Comparison of ENCODE assay signal across 16 cellular contexts in genomic region chr11:109121173-109121938, GRCh38.
DNase-seq lines count a peak whose midpoint lies in the region; ATAC-seq, FAIRE-seq and TF ChIP-seq lines count a peak whose summit lies in the region.
"Had no signal": no experiment of that assay in that cellular context is flagged by ENCODE, and none has a peak within 500 bp of the region (broad histone marks: within the 10 kb centered on the region; RNA-seq: fewer than 3 reads in every experiment).

No MANE protein-coding gene starts in this region.

- TF ChIP-seq CTCF in HepG2 (CRISPR knock-in tag; IDR thresholded peaks at IDR 0.05) (no peak), right lobe of liver (IDR thresholded peaks at IDR 0.05) (no peak), WTC11 (IDR thresholded peaks at IDR 0.05) (no peak), gastroesophageal sphincter (IDR thresholded peaks at IDR 0.05) (no peak), foreskin keratinocyte (conservative IDR thresholded peaks at IDR 0.05) (no peak)

- no peaks in the 10 kb centered on the region for H4K20me1 ChIP-seq in HepG2 (ENCODE audit: insufficient read depth, low read length)
- H4K20me1 ChIP-seq: BLaER1 had no signal

- no peaks in the 10 kb centered on the region for H3K79me2 ChIP-seq in HepG2 (ENCODE audit: insufficient read depth, low read length)

- H3K36me3 ChIP-seq in HepG2 (replicated peaks in 1 of 2; ENCODE audit: control insufficient read depth in 1 of 2, insufficient read depth in 2 of 2, low read length in 2 of 2) (no peaks in the 10 kb centered on the region), right lobe of liver (no peaks in the 10 kb centered on the region), gastroesophageal sphincter (no peaks in the 10 kb centered on the region)
- H3K36me3 ChIP-seq: BLaER1, HAP-1 had no signal

- TF ChIP-seq RAD21 in HepG2 (CRISPR knock-in tag; IDR thresholded peaks at IDR 0.05): no peak

- no peak for TF ChIP-seq POLR2A in HepG2 (IDR thresholded peaks at IDR 0.05; ENCODE audit: insufficient read depth in 1 of 2, low read depth in 2 of 2, low read length in 2 of 2)
- no peak for TF ChIP-seq POLR2A in right lobe of liver (IDR thresholded peaks at IDR 0.05)
- no peak for TF ChIP-seq POLR2A in gastroesophageal sphincter (IDR thresholded peaks at IDR 0.05)

- peaks cover 3 to 15% of the 10 kb centered on the region in 2 experiments; a peak in 3 of 5 replicates for H3K27me3 ChIP-seq in HepG2 (ENCODE audit: control insufficient read depth in 1 of 2, insufficient read depth in 2 of 2, low read length in 2 of 2)
- no peaks in the 10 kb centered on the region for H3K27me3 ChIP-seq in right lobe of liver
- H3K27me3 ChIP-seq in gastroesophageal sphincter: no peaks in the 10 kb centered on the region
- no peaks in the 10 kb centered on the region for H3K27me3 ChIP-seq in foreskin keratinocyte
- H3K27me3 ChIP-seq: BLaER1 had no signal

- no peak for FAIRE-seq in HepG2 (lab: Jason Lieb, UNC)
- FAIRE-seq: GM12878, GM18507 had no signal

- H3K4me2 ChIP-seq in HepG2 (ENCODE audit: low read depth, low read length): no peak overlapping the region
- H3K4me2 ChIP-seq: BLaER1 had no signal

- H3K36me3 Mint-ChIP-seq in WTC11: no peaks in the 10 kb centered on the region
- no peaks in the 10 kb centered on the region for H3K36me3 Mint-ChIP-seq in naive thymus-derived CD8-positive, alpha-beta T cell
- H3K36me3 Mint-ChIP-seq: CD8-positive, alpha-beta memory T cell had no signal

- intact Hi-C loops in HepG2 (cut with micrococcal nuclease; ENCODE audit: unreplicated experiment) (no loop called here), right lobe of liver (cut with DNase I) (no loop called here)

- H2AFZ ChIP-seq in HepG2 (ENCODE audit: low read length): no peak overlapping the region

- POLR2A ChIA-PET in HepG2 (lab: Yijun Ruan, JAX): no interaction called here
- POLR2A ChIA-PET in WTC11 (lab: Charles Lee): no interaction called here
- POLR2A ChIA-PET in naive thymus-derived CD8-positive, alpha-beta T cell (lab: Charles Lee): no interaction called here

- H3K4me1 ChIP-seq in HepG2 (ENCODE audit: insufficient read depth, low read length): no peaks in the 10 kb centered on the region
- no peaks in the 10 kb centered on the region for H3K4me1 ChIP-seq in right lobe of liver
- peaks cover 0 to 14% (median 0%) of the 10 kb centered on the region in 3 donors for H3K4me1 ChIP-seq in gastroesophageal sphincter
- H3K4me1 ChIP-seq in foreskin keratinocyte: no peaks in the 10 kb centered on the region
- H3K4me1 ChIP-seq: BLaER1, Caco-2, HAP-1 had no signal

- H3K4me1 Mint-ChIP-seq in WTC11: peaks cover 30% of the 10 kb centered on the region
- no peaks in the 10 kb centered on the region for H3K4me1 Mint-ChIP-seq in naive thymus-derived CD8-positive, alpha-beta T cell
- H3K4me1 Mint-ChIP-seq: CD8-positive, alpha-beta memory T cell had no signal

- no TSS peak for BruUV-seq in HepG2 (replicated peaks; lab: Mats Ljungman, UMichigan)

- 19% methylated on average over 5 of the region's 5 CpGs for WGBS in HepG2 (ENCODE audit: low lambda C conversion rate)
- 96% methylated on average over 4 of the region's 5 CpGs for WGBS in right lobe of liver (ENCODE audit: insufficient coverage, low coverage, low lambda C conversion rate, missing lambda C conversion rate)
- WGBS in gastroesophageal sphincter (ENCODE audit: low coverage in 1 of 2), 2 donors: 90 to 98% methylated on average over 5 of the region's 5 CpGs

- H3K27ac ChIP-seq in HepG2 (ENCODE audit: extremely low read length, insufficient read depth, low read length) (no peak overlapping the region), right lobe of liver (no peak overlapping the region), gastroesophageal sphincter (no peak overlapping the region), foreskin keratinocyte (no peak overlapping the region)
- H3K27ac ChIP-seq: 22Rv1, BLaER1 had no signal

- ATAC-seq in HepG2 (no peak), right lobe of liver (no peak), WTC11 (no peak), gastroesophageal sphincter (no peak), foreskin keratinocyte (no peak)
- ATAC-seq in naive thymus-derived CD8-positive, alpha-beta T cell: no peak
- ATAC-seq: GM12878 had no signal

- in situ Hi-C loops in HepG2 (cut with HindIII; ENCODE audit: extremely low pct_ligation_motif_present, low pct_unique_long_range_greater_than_20kb): no loop called here

- H3K27ac Mint-ChIP-seq in WTC11: no peak overlapping the region
- H3K27ac Mint-ChIP-seq in naive thymus-derived CD8-positive, alpha-beta T cell: no peak overlapping the region

- no peaks in the 10 kb centered on the region for H3K9me3 ChIP-seq in HepG2 (ENCODE audit: low read length)
- no peaks in the 10 kb centered on the region for H3K9me3 ChIP-seq in right lobe of liver
- no peaks in the 10 kb centered on the region for H3K9me3 ChIP-seq in gastroesophageal sphincter
- H3K9me3 ChIP-seq: BLaER1, Caco-2, HAP-1 had no signal

- H3K9ac ChIP-seq in HepG2 (ENCODE audit: insufficient read depth, low read depth, low read length): no peak overlapping the region
- H3K9ac ChIP-seq: BLaER1 had no signal

- H3K9me3 Mint-ChIP-seq in WTC11: no peaks in the 10 kb centered on the region
- H3K9me3 Mint-ChIP-seq in naive thymus-derived CD8-positive, alpha-beta T cell: no peaks in the 10 kb centered on the region
- H3K9me3 Mint-ChIP-seq: CD8-positive, alpha-beta memory T cell had no signal

- no peak overlapping the region for H3K4me3 Mint-ChIP-seq in WTC11
- no peak overlapping the region for H3K4me3 Mint-ChIP-seq in naive thymus-derived CD8-positive, alpha-beta T cell
- H3K4me3 Mint-ChIP-seq: CD8-positive, alpha-beta memory T cell had no signal

- no peak for TF ChIP-seq EP300 in HepG2 (IDR thresholded peaks at IDR 0.05; ENCODE audit: low read depth in 2 of 2, low read length in 2 of 2)
- no peak for TF ChIP-seq EP300 in HepG2 (CRISPR knock-in tag; IDR thresholded peaks at IDR 0.05; ENCODE audit: borderline replicate concordance)
- no peak for TF ChIP-seq EP300 in gastroesophageal sphincter (IDR thresholded peaks at IDR 0.05)

- no peak overlapping the region for H3K4me3 ChIP-seq in HepG2 (replicated peaks in 1 of 3; ENCODE audit: insufficient read depth in 1 of 3, low read depth in 2 of 3, low read length in 3 of 3)
- no peak overlapping the region for H3K4me3 ChIP-seq in right lobe of liver
- H3K4me3 ChIP-seq in gastroesophageal sphincter: no peak overlapping the region
- H3K4me3 ChIP-seq: BLaER1, GM12878, HAP-1 had no signal

- CTCF ChIA-PET in HepG2 (lab: Yijun Ruan, JAX; ENCODE audit: low intra/inter-chr PET ratio, low total read pairs) (no interaction called here), WTC11 (lab: Charles Lee) (no interaction called here)

- no peaks in the 10 kb centered on the region for H3K27me3 Mint-ChIP-seq in WTC11 (ENCODE audit: low read depth)
- peaks cover 0 to 4% (median 0%) of the 10 kb centered on the region in 5 donors for H3K27me3 Mint-ChIP-seq in naive thymus-derived CD8-positive, alpha-beta T cell

- DNase-seq in DMS79 treated with DMSO at 0.1 percent for 48 hours (lab: John Stamatoyannopoulos, UW): peak; percentile 37
- no peak for DNase-seq in DMS79 (lab: John Stamatoyannopoulos, UW)
- no peak for DNase-seq in HepG2 (ENCODE audit: low spot score)
- DNase-seq in right lobe of liver: no peak
- no peak for DNase-seq in WTC11 (ENCODE audit: low spot score)
- no peak for DNase-seq in naive thymus-derived CD8-positive, alpha-beta T cell
- DNase-seq in foreskin keratinocyte: no peak
- DNase-seq: Caco-2; CD8-positive, alpha-beta memory T cell; GOT3 had no signal

TF ChIP-seq in HepG2, 621 proteins besides CTCF, POLR2A, EP300 and RAD21:
- peak; percentile 68 for TF ChIP-seq LCORL (IDR thresholded peaks at IDR 0.05)
- no peak for TF ChIP-seq LCORL (CRISPR knock-in tag; IDR thresholded peaks at IDR 0.05)
- no peak for TF ChIP-seq BORCS8-MEF2B (CRISPR knock-in tag; IDR thresholded peaks at IDR 0.05)
TF ChIP-seq in HepG2: peak in this region for 1.

TF ChIP-seq in WTC11, 78 proteins besides CTCF, POLR2A, EP300 and RAD21:
- TF ChIP-seq USF2 (CRISPR knock-in tag; IDR thresholded peaks at IDR 0.05): no peak
- TF ChIP-seq RELA (CRISPR knock-in tag; IDR thresholded peaks at IDR 0.05; ENCODE audit: borderline replicate concordance): no peak
- TF ChIP-seq ZNF423 (CRISPR knock-in tag; IDR thresholded peaks at IDR 0.05): peak; percentile 89
- TF ChIP-seq SOX15 (CRISPR knock-in tag; IDR thresholded peaks at IDR 0.05): no peak
- TF ChIP-seq E2F4 (CRISPR knock-in tag; IDR thresholded peaks at IDR 0.05; ENCODE audit: borderline replicate concordance, low read depth): no peak
